1 cellular context compared by ENCODE assay signal in the genomic region with DNA sequence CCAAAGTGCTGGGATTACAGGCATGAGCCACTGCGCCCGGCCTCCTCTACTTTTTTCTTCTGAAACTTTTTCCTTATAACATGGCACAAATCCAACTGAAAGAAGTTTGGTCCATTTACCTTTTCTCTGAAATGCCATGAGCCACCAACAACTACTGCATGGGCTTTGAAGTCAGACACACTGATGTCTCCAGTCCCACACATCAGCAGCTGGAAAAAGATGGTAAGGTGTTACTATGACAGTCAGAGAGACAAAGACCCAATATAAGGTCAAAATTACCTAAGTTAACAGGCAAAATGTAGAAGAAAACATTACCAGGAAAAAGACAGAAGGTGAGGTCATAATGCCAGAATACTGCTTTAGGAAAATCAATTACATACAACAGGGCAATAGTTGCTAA.
TF ChIP-seq lines count a peak whose summit lies in the region.

No MANE protein-coding gene starts in this region.

TF ChIP-seq in IMR-90, 13 proteins besides CTCF, POLR2A, EP300 and RAD21 (continued from another document):
- TF ChIP-seq USF2 (IDR thresholded peaks at IDR 0.05; ENCODE audit: low read depth, low read length) (no peak), RFX5 (IDR thresholded peaks at IDR 0.05; ENCODE audit: low read depth, low read length) (no peak), NFE2L2 (IDR thresholded peaks at IDR 0.05; ENCODE audit: low read depth, low read length) (no peak), FOS (IDR thresholded peaks at IDR 0.05; ENCODE audit: low read depth, low read length) (no peak), RCOR1 (IDR thresholded peaks at IDR 0.05; ENCODE audit: insufficient replicate concordance, low read length) (no peak), MXI1 (IDR thresholded peaks at IDR 0.05; ENCODE audit: borderline replicate concordance, low read depth, low read length) (no peak), CEBPB (IDR thresholded peaks at IDR 0.05; ENCODE audit: low read depth, low read length) (no peak), ELK1 (IDR thresholded peaks at IDR 0.05; ENCODE audit: borderline replicate concordance, low read depth, low read length) (no peak), MAZ (IDR thresholded peaks at IDR 0.05; ENCODE audit: borderline replicate concordance, low read depth, low read length) (no peak)
